In the genomic region with DNA sequence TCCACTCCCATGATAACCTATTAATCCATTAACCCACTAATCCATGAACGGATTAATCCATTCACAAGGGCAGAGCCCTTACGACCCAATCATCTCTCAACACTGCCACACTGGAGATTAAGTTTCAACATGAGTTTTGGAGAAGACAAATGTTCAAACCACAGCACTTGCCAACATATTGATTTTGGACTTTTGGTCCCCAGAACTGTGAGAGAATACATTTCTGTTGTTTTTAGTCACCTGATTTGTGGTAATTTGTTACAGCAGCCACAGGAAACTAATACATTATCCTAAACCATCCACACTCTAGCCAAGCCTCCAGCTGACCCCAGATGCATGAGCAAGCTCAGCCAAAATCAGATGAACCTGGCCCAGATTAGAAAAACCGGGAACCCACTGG, we compare ENCODE assay signal across 22 cellular contexts.
"Had no signal": no experiment of that assay in that cellular context is flagged by ENCODE, and none has a peak within 500 bp of the region (broad histone marks: within the 10 kb centered on the region; RNA-seq: fewer than 3 reads in every experiment).

No MANE protein-coding gene starts in this region.

- H3K27me3 Mint-ChIP-seq: activated CD4-positive, alpha-beta T cell treated with anti-CD3 and anti-CD28 coated beads, Interleukin-2, amount 10 ng/mL, durations not matched to agents 24 days and 14 days; activated CD8-positive, alpha-beta memory T cell treated with anti-CD3 and anti-CD28 coated beads, Interleukin-2, amount 10 ng/mL, durations not matched to agents 7 days and 5 days; activated naive CD8-positive, alpha-beta T cell treated with anti-CD3 and anti-CD28 coated beads, Interleukin-2, amount 50 U/mL, for 24 hours; central memory CD8-positive, alpha-beta T cell had no signal

- H3K4me1 ChIP-seq: Peyer's patch had no signal

- H3K9me3 ChIP-seq: ascending aorta, body of pancreas, Peyer's patch had no signal

- H3K27ac ChIP-seq: Peyer's patch had no signal

- H3K9me3 Mint-ChIP-seq: activated CD4-positive, alpha-beta T cell treated with anti-CD3 and anti-CD28 coated beads, Interleukin-2, amount 10 ng/mL, durations not matched to agents 24 days and 14 days; activated naive CD4-positive, alpha-beta T cell treated with anti-CD3 and anti-CD28 coated beads, Interleukin-2, amount 50 U/mL, for 72 hours; activated naive CD8-positive, alpha-beta T cell treated with anti-CD3 and anti-CD28 coated beads, Interleukin-2, amount 50 U/mL, for 24 hours; activated T-cell treated with anti-CD3 and anti-CD28 coated beads, Interleukin-2, amount 50 U/mL, for 4 hours; central memory CD8-positive, alpha-beta T cell; T-helper 1 cell treated with Interleukin-12 subunit alpha and Interleukin-12 subunit beta and Interleukin-4 antibody, amounts not matched to agents 30 μg/mL and 1 μg/mL, for 36 hours had no signal

- H3K4me1 Mint-ChIP-seq: central memory CD8-positive, alpha-beta T cell had no signal

- H3K4me3 ChIP-seq: ascending aorta, body of pancreas, Peyer's patch had no signal

- ATAC-seq: activated CD8-positive, alpha-beta memory T cell treated with anti-CD3 and anti-CD28 coated beads, Interleukin-2, amount 10 ng/mL, durations not matched to agents 7 days and 5 days; activated naive CD4-positive, alpha-beta T cell treated with anti-CD3 and anti-CD28 coated beads, Interleukin-2, amount 50 U/mL, for 72 hours; activated naive CD8-positive, alpha-beta T cell treated with anti-CD3 and anti-CD28 coated beads, Interleukin-2, amount 50 U/mL, for 24 hours; activated T-cell treated with anti-CD3 and anti-CD28 coated beads, Interleukin-2, amount 50 U/mL, for 4 hours; body of pancreas had no signal

- H3K4me3 Mint-ChIP-seq: activated CD4-positive, alpha-beta T cell treated with anti-CD3 and anti-CD28 coated beads, Interleukin-2, amount 10 ng/mL, durations not matched to agents 24 days and 14 days; activated CD8-positive, alpha-beta memory T cell treated with anti-CD3 and anti-CD28 coated beads, Interleukin-2, amount 10 ng/mL, durations not matched to agents 7 days and 5 days; activated naive CD8-positive, alpha-beta T cell treated with anti-CD3 and anti-CD28 coated beads, Interleukin-2, amount 50 U/mL, for 24 hours; activated T-cell treated with anti-CD3 and anti-CD28 coated beads, Interleukin-2, amount 50 U/mL, for 4 hours; central memory CD8-positive, alpha-beta T cell; T-helper 1 cell treated with Interleukin-12 subunit alpha and Interleukin-12 subunit beta and Interleukin-4 antibody, amounts not matched to agents 30 μg/mL and 1 μg/mL, for 36 hours had no signal

- DNase-seq: activated CD4-positive, alpha-beta T cell treated with anti-CD3 and anti-CD28 coated beads for 1 hour; activated CD4-positive, alpha-beta T cell treated with anti-CD3 and anti-CD28 coated beads, Interleukin-2, amount 10 ng/mL, durations not matched to agents 24 days and 14 days; activated CD4-positive, alpha-beta T cell treated with anti-CD3 and anti-CD28 coated beads, Interleukin-2, amount 50 U/mL, for 48 hours; activated CD8-positive, alpha-beta memory T cell treated with anti-CD3 and anti-CD28 coated beads, Interleukin-2, amount 10 ng/mL, durations not matched to agents 7 days and 5 days; activated effector memory CD4-positive, alpha-beta T cell treated with anti-CD3 and anti-CD28 coated beads, Interleukin-2, amount 50 U/mL, for 16 hours; activated naive CD4-positive, alpha-beta T cell treated with Interleukin-2 at 50 U/mL for 16 hours; activated naive CD8-positive, alpha-beta T cell treated with anti-CD3 and anti-CD28 coated beads, Interleukin-2, amount 50 U/mL, for 24 hours; activated T-cell treated with anti-CD3 and anti-CD28 coated beads, Interleukin-2, amount 50 U/mL, for 4 hours; amniotic stem cell; body of pancreas; Karpas-422; NCI-H1105 treated with DMSO at 0.1 percent for 48 hours; NCI-H1436 treated with DMSO at 0.1 percent for 48 hours; NCI-H187; NCI-H2081 treated with DMSO at 0.1 percent for 48 hours; NCI-H526 treated with DMSO at 0.1 percent for 48 hours; Peyer's patch; SHP77 had no signal

- H3K27ac Mint-ChIP-seq: activated CD4-positive, alpha-beta T cell treated with anti-CD3 and anti-CD28 coated beads, Interleukin-2, amount 10 ng/mL, durations not matched to agents 24 days and 14 days; activated CD8-positive, alpha-beta memory T cell treated with anti-CD3 and anti-CD28 coated beads, Interleukin-2, amount 10 ng/mL, durations not matched to agents 7 days and 5 days; activated naive CD4-positive, alpha-beta T cell treated with anti-CD3 and anti-CD28 coated beads, Interleukin-2, amount 50 U/mL, for 72 hours; activated naive CD8-positive, alpha-beta T cell treated with anti-CD3 and anti-CD28 coated beads, Interleukin-2, amount 50 U/mL, for 24 hours; T-helper 1 cell treated with Interleukin-12 subunit alpha and Interleukin-12 subunit beta and Interleukin-4 antibody, amounts not matched to agents 30 μg/mL and 1 μg/mL, for 36 hours had no signal

- H3K27me3 ChIP-seq: ascending aorta, body of pancreas, Peyer's patch had no signal
